ENCODE assay signal across 8 cellular contexts in the genomic region with DNA sequence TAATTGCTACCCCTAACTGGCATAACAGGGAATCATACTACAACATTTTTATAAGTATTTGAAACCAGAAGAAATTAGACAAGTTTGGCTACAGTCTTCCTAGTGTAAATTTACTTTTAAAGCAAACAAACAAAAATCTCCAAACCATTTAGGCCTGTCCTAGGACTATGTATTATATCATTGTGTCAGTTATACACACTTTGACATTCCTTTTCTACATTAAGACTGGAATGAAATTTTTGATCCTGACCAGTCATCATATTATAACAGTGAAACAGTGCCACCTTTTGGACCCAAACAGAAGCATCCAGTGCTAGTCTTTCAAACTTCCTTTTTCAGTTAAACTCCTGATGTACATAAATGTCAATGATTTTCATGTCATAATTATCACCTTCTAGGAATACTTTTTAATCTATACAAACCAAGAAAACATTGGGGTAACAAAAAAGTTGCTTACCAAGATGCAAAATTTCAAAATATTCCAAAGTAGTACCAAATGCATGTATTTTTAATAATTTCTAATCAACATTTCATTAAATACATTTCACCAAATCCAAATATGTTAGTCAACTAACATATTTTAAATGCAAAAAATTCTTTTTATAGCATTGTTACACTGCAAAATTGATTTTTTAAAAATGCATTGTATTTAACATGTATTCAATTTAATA.
DNase-seq lines count a peak whose midpoint lies in the region; ATAC-seq and TF ChIP-seq lines count a peak whose summit lies in the region.

No MANE protein-coding gene starts in this region.

- no peaks in the 10 kb centered on the region for H3K9me2 ChIP-seq in hepatocyte (replicated peaks; ENCODE audit: insufficient read depth)

- H3K27ac ChIP-seq in 22Rv1: no peak overlapping the region
- H3K27ac ChIP-seq in adrenal gland: no peak overlapping the region
- H3K27ac ChIP-seq in hepatocyte: no peak overlapping the region
- no peak overlapping the region for H3K27ac ChIP-seq in testis

- TF ChIP-seq POLR2A in adrenal gland (IDR thresholded peaks at IDR 0.05) (no peak), testis (IDR thresholded peaks at IDR 0.05) (no peak)

- H3K79me2 ChIP-seq in hepatocyte: no peaks in the 10 kb centered on the region

- no peak overlapping the region for H3K4me3 ChIP-seq in adrenal gland
- H3K4me3 ChIP-seq in hepatocyte: no peak overlapping the region
- no peak overlapping the region for H3K4me3 ChIP-seq in testis

- H3K27me3 ChIP-seq in adrenal gland (no peaks in the 10 kb centered on the region), hepatocyte (no peaks in the 10 kb centered on the region), testis (no peaks in the 10 kb centered on the region)

- no peaks in the 10 kb centered on the region for H3K9me3 ChIP-seq in adrenal gland (replicated peaks in 1 of 3)
- no peaks in the 10 kb centered on the region for H3K9me3 ChIP-seq in hepatocyte (ENCODE audit: low read depth)
- no peaks in the 10 kb centered on the region for H3K9me3 ChIP-seq in testis

- intact Hi-C loops in adrenal gland (cut with DNase I): loop anchor here in 1 of 2 donors (5.0 kb wide), 1 partner anchor 394 kb away; a partner anchor contains a TSS
- intact Hi-C loops in testis (cut with DNase I; ENCODE audit: low total_unique reads): no loop called here

- no peak overlapping the region for H2AFZ ChIP-seq in hepatocyte

- peak; percentile 87 for TF ChIP-seq CTCF in 22Rv1 (IDR thresholded peaks at IDR 0.05)
- TF ChIP-seq CTCF in adrenal gland (IDR thresholded peaks at IDR 0.05): peak; percentile 44 to 86 (median 80)
- TF ChIP-seq CTCF in hepatocyte (IDR thresholded peaks at IDR 0.05; ENCODE audit: poor library complexity): peak; percentile 90
- peak in 2 of 3 experiments; percentile 56 to 69 for TF ChIP-seq CTCF in testis (IDR thresholded peaks at IDR 0.05)

- H4K20me1 ChIP-seq in hepatocyte (ENCODE audit: insufficient read depth, poor library complexity, severe bottlenecking): no peaks in the 10 kb centered on the region

- DNase-seq in GM04504 (ENCODE audit: low read depth): peak; percentile 32
- DNase-seq in NCI-H2107 treated with DMSO at 0.1 percent for 48 hours (lab: John Stamatoyannopoulos, UW; ENCODE audit: unreplicated experiment): peak; percentile 60
- DNase-seq in adrenal gland: peak in 3 of 7 donors; percentile 22 to 29 (median 29)
- peak; percentile 65 for DNase-seq in hepatocyte (ENCODE audit: low spot score)
- peak; percentile 38 for DNase-seq in testis
- DNase-seq in activated CD8-positive, alpha-beta memory T cell treated with anti-CD3 and anti-CD28 coated beads, Interleukin-2, amount 50 U/mL, for 4 hours: no peak

- H3K36me3 ChIP-seq in adrenal gland (replicated peaks in 1 of 2): no peaks in the 10 kb centered on the region
- no peaks in the 10 kb centered on the region for H3K36me3 ChIP-seq in hepatocyte (replicated peaks; ENCODE audit: insufficient read depth, low read depth)
- H3K36me3 ChIP-seq in testis (ENCODE audit: low read depth, missing control alignments): no peaks in the 10 kb centered on the region

- no peak overlapping the region for H3K4me2 ChIP-seq in hepatocyte

- H3K4me1 ChIP-seq in adrenal gland (replicated peaks in 1 of 2) (no peaks in the 10 kb centered on the region), hepatocyte (ENCODE audit: insufficient read depth) (no peaks in the 10 kb centered on the region), testis (no peaks in the 10 kb centered on the region)

- peak; percentile 66 for ATAC-seq in HG02938 (IDR thresholded peaks at IDR 0.05; ENCODE audit: unreplicated experiment)
